In genomic region chr14:99574099-99574880, GRCh38 we compare ENCODE assay signal across 1 cellular context.
TF ChIP-seq lines count a peak whose summit lies in the region.

No MANE protein-coding gene starts in this region.

TF ChIP-seq in H1, 55 proteins besides CTCF, POLR2A, EP300 and RAD21 (continued from another document):
- TF ChIP-seq E2F6 (IDR thresholded peaks at IDR 0.05) = no peak
- TF ChIP-seq KDM1A (IDR thresholded peaks at IDR 0.05; ENCODE audit: borderline replicate concordance, low read length) = no peak
- TF ChIP-seq TCF12 (IDR thresholded peaks at IDR 0.05; ENCODE audit: low read depth, low read length) = no peak
- TF ChIP-seq RFX5 (IDR thresholded peaks at IDR 0.05; ENCODE audit: borderline replicate concordance, low read depth, low read length) = no peak
- no peak for TF ChIP-seq KDM5A (IDR thresholded peaks at IDR 0.05; ENCODE audit: low read length)
- peak; percentile 88 for TF ChIP-seq CTBP2 (IDR thresholded peaks at IDR 0.05; ENCODE audit: borderline replicate concordance, insufficient read depth, insufficient read length, low read length)
- no peak for TF ChIP-seq BCL11A (IDR thresholded peaks at IDR 0.05; ENCODE audit: low read depth in 2 of 2, low read length in 2 of 2)
- 0 out of 4 replicates have a peak, but pooled peaks of 1 of the 2 experiments have one; percentile 21 for TF ChIP-seq HDAC2 (IDR thresholded peaks at IDR 0.05; ENCODE audit: borderline replicate concordance in 1 of 2, low read depth in 2 of 2, low read length in 2 of 2)
- peak; percentile 48; the same call in 1 of the 2 replicates for TF ChIP-seq SP1 (IDR thresholded peaks at IDR 0.05; ENCODE audit: low read depth, low read length)
- peak; percentile 56 for TF ChIP-seq ASH2L (IDR thresholded peaks at IDR 0.05; ENCODE audit: low read length)
- peak; percentile 99 for TF ChIP-seq TEAD4 (IDR thresholded peaks at IDR 0.05; ENCODE audit: low read depth, low read length)
- peak in 1 of 2 experiments; percentile 66; a peak in 1 of 4 replicates for TF ChIP-seq SIN3A (conservative IDR thresholded peaks at IDR 0.05 in 1 of 2, IDR thresholded peaks at IDR 0.05 in 1 of 2; ENCODE audit: low read depth in 1 of 2, low read length in 2 of 2)
TF ChIP-seq in H1: peak in this region for 8.
